12 cellular contexts compared by ENCODE assay signal in genomic region chr9:12859704-12860251, GRCh38.
DNase-seq lines count a peak whose midpoint lies in the region; ATAC-seq, FAIRE-seq and TF ChIP-seq lines count a peak whose summit lies in the region.
"Had no signal": no experiment of that assay in that cellular context is flagged by ENCODE, and none has a peak within 500 bp of the region (broad histone marks: within the 10 kb centered on the region; RNA-seq: fewer than 3 reads in every experiment).

No MANE protein-coding gene starts in this region.

- H2AFZ ChIP-seq in mammary epithelial cell (ENCODE audit: low read depth, low read length): peak overlapping the region; percentile 56

- peaks cover 3% of the 10 kb centered on the region for H3K9me3 Mint-ChIP-seq in stimulated activated memory B cell treated with anti-CD40 and anti-IgM and Interleukin-4, amounts not matched to agents 10 μg/mL and 1 μg/mL and 100 μg/mL, for 72 hours

- TF ChIP-seq CTCF in mammary epithelial cell (conservative IDR thresholded peaks at IDR 0.05 in 1 of 2, IDR thresholded peaks at IDR 0.05 in 1 of 2; ENCODE audit: extremely low read depth in 1 of 2, insufficient read depth in 1 of 2, low read depth in 1 of 2, low read length in 2 of 2): no peak
- TF ChIP-seq CTCF in kidney (IDR thresholded peaks at IDR 0.05; ENCODE audit: borderline replicate concordance, extremely low read depth, insufficient read depth): no peak

- H3K4me1 ChIP-seq in mammary epithelial cell (ENCODE audit: insufficient read depth, low read length) (peaks cover 26% of the 10 kb centered on the region), kidney (ENCODE audit: control insufficient read depth in 1 of 2, insufficient read depth in 1 of 2, low read depth in 1 of 2, low read length in 2 of 2) (no peaks in the 10 kb centered on the region)
- H3K4me1 ChIP-seq: testis had no signal

- BruUV-seq in mammary epithelial cell (replicated peaks; lab: Mats Ljungman, UMichigan): TSS peak; percentile 80

- H4K20me1 ChIP-seq in mammary epithelial cell (ENCODE audit: insufficient read depth, low read length): no peaks in the 10 kb centered on the region

- H3K4me1 Mint-ChIP-seq in stimulated activated memory B cell treated with anti-CD40 and anti-IgM and Interleukin-4, amounts not matched to agents 10 μg/mL and 1 μg/mL and 100 μg/mL, for 72 hours: no peaks in the 10 kb centered on the region

- peak overlapping the region; percentile 23 to 39 (median 34) for H3K4me3 ChIP-seq in mammary epithelial cell (replicated peaks in 1 of 3; ENCODE audit: insufficient read depth in 1 of 3, low read depth in 2 of 3, low read length in 3 of 3)
- H3K4me3 ChIP-seq in kidney (ENCODE audit: low read length in 2 of 2): no peak overlapping the region
- H3K4me3 ChIP-seq: testis had no signal

- H3K4me3 Mint-ChIP-seq in stimulated activated memory B cell treated with anti-CD40 and anti-IgM and Interleukin-4, amounts not matched to agents 10 μg/mL and 1 μg/mL and 100 μg/mL, for 72 hours: no peak overlapping the region

- H3K27ac ChIP-seq in mammary epithelial cell (ENCODE audit: insufficient read depth, low read depth, low read length) (peak overlapping the region; percentile 99), kidney (ENCODE audit: low read depth in 2 of 2, low read length in 2 of 2) (no peak overlapping the region)
- H3K27ac ChIP-seq: testis had no signal

- dilution Hi-C loops in mammary epithelial cell (cut with HindIII; ENCODE audit: low sequenced_read_pairs): no loop called here

- peak overlapping the region; percentile 73 for H3K4me2 ChIP-seq in mammary epithelial cell (ENCODE audit: insufficient read depth, low read depth, low read length)

- no peaks in the 10 kb centered on the region for H3K27me3 ChIP-seq in mammary epithelial cell (ENCODE audit: insufficient read depth, low read length)
- H3K27me3 ChIP-seq: testis had no signal

- H3K36me3 ChIP-seq in mammary epithelial cell (ENCODE audit: insufficient read depth, low read length) (no peaks in the 10 kb centered on the region), kidney (ENCODE audit: control insufficient read depth in 1 of 2, insufficient read depth in 2 of 2, low read length in 2 of 2) (no peaks in the 10 kb centered on the region)

- H3K9me3 ChIP-seq in mammary epithelial cell (replicated peaks; ENCODE audit: insufficient read depth, low read length): no peaks in the 10 kb centered on the region
- no peaks in the 10 kb centered on the region for H3K9me3 ChIP-seq in kidney (ENCODE audit: control insufficient read depth in 1 of 2, low read length in 2 of 2)
- H3K9me3 ChIP-seq: testis had no signal

- CTCF ChIA-PET in mammary epithelial cell (lab: Charles Lee; ENCODE audit: low non-redundant PET): no interaction called here

- in situ Hi-C loops in mammary epithelial cell (cut with MboI; ENCODE audit: low sequenced_read_pairs in 2 of 2): loop anchor here (10.0 kb wide), 2 partner anchors 45 to 75 kb away; no protein-coding TSS in a partner anchor

- DNase-seq in AG08396 (ENCODE audit: low spot score) (peak; percentile 22), HT1080 (ENCODE audit: low read depth) (peak; percentile 97), mammary epithelial cell (peak; percentile 96), medulla oblongata (ENCODE audit: extremely low spot score) (peak; percentile 11), kidney (no peak), NCI-H1105 treated with DMSO at 0.1 percent for 48 hours (lab: John Stamatoyannopoulos, UW) (no peak)
- DNase-seq: DMS53; effector CD8-positive, alpha-beta T cell; mesendoderm; testis had no signal

- no peak for ATAC-seq in stimulated activated memory B cell treated with anti-CD40 and anti-IgM and Interleukin-4, amounts not matched to agents 10 μg/mL and 1 μg/mL and 100 μg/mL, for 72 hours
- ATAC-seq in HG03457 (IDR thresholded peaks at IDR 0.05; ENCODE audit: unreplicated experiment): no peak

- FAIRE-seq in kidney (lab: Jason Lieb, UNC): no peak

- H3K79me2 ChIP-seq in mammary epithelial cell (ENCODE audit: insufficient read depth, low read length): no peaks in the 10 kb centered on the region

- H3K9ac ChIP-seq in mammary epithelial cell (ENCODE audit: insufficient read depth, low read length): peak overlapping the region; percentile 81
- no peak overlapping the region for H3K9ac ChIP-seq in kidney (ENCODE audit: low read length in 2 of 2)

- intact Hi-C loops in mammary epithelial cell (cut with micrococcal nuclease): loop anchor here (1.0 to 2.0 kb wide), 2 partner anchors 45 to 75 kb away; no protein-coding TSS in a partner anchor
- intact Hi-C loops in kidney (cut with DNase I): no loop called here

- no peak overlapping the region for H3K27ac Mint-ChIP-seq in stimulated activated memory B cell treated with anti-CD40 and anti-IgM and Interleukin-4, amounts not matched to agents 10 μg/mL and 1 μg/mL and 100 μg/mL, for 72 hours

- H3K36me3 Mint-ChIP-seq in stimulated activated memory B cell treated with anti-CD40 and anti-IgM and Interleukin-4, amounts not matched to agents 10 μg/mL and 1 μg/mL and 100 μg/mL, for 72 hours: no peaks in the 10 kb centered on the region

- no peaks in the 10 kb centered on the region for H3K27me3 Mint-ChIP-seq in stimulated activated memory B cell treated with anti-CD40 and anti-IgM and Interleukin-4, amounts not matched to agents 10 μg/mL and 1 μg/mL and 100 μg/mL, for 72 hours

- 2% methylated on average over 5 of the region's 5 CpGs for WGBS in mammary epithelial cell (ENCODE audit: low coverage, missing lambda C conversion rate)

Comparison
In these comparisons a context has a peak if more than half of its experiments do, and no peak if none do; other contexts are left out.
1. DNase-seq: peak in AG08396 (single experiment), HT1080 (single experiment), mammary epithelial cell (single experiment) and medulla oblongata (single experiment); none in kidney (single experiment) and NCI-H1105 treated with DMSO at 0.1 percent for 48 hours (single experiment).
2. H3K4me3 ChIP-seq: peak in mammary epithelial cell (3 of 3); none in kidney (0 of 2).